ENCODE assay signal across 21 cellular contexts in the genomic region with DNA sequence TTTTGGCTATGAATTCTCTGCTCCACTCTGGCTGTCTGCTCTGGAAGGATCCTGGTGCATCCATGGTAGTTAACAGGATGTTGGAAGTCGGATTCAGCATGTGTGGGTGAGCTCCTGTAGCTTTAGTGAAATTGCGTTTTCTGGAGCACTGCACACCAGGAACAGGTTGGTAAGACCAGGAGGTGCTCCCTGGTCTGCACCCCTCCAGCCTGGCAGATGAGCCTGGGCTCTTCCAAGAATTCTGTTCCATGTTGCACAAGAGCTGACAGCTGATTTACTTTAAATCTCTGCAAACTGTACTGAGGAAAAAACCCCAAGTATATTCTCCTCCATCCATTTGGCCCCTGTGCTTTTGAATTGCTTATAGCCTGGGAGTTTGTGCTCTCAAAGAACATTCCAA. TPM values are rescaled to one million over a fixed set of nuclear protein-coding genes. Genes with fewer than 3 reads are reported as not detected.
"Had no signal": no experiment of that assay in that cellular context is flagged by ENCODE, and none has a peak within 500 bp of the region (broad histone marks: within the 10 kb centered on the region; RNA-seq: fewer than 3 reads in every experiment).

No MANE protein-coding gene starts in this region.

- H3K27ac ChIP-seq: coronary artery, epithelial cell of prostate, esophagus squamous epithelium, gastrocnemius medialis, heart right ventricle, left lung, lower lobe of right lung had no signal

- H3K4me3 ChIP-seq: coronary artery, esophagus squamous epithelium, gastrocnemius medialis, heart right ventricle, left lung, lower lobe of right lung, mucosa of descending colon had no signal

- H3K4me1 ChIP-seq: gastrocnemius medialis, heart right ventricle, left lung, lower lobe of right lung had no signal

- H3K36me3 ChIP-seq: esophagus squamous epithelium, gastrocnemius medialis, heart right ventricle, left lung, lower lobe of right lung had no signal

- ATAC-seq: effector memory CD8-positive, alpha-beta T cell; esophagus mucosa; gastrocnemius medialis; heart right ventricle; left lung; left ventricle myocardium superior; lower lobe of right lung; mucosa of descending colon had no signal

- DNase-seq: dermis blood vessel endothelial cell; effector CD8-positive, alpha-beta T cell; effector memory CD8-positive, alpha-beta T cell; endodermal cell; erythroblast; esophagus squamous epithelium; foreskin melanocyte; gastrocnemius medialis; glutamatergic neuron; heart right ventricle; hippocampal formation; left cardiac atrium; left lung; left ventricle myocardium superior; lower lobe of right lung; mesenchymal stem cell; mucosa of descending colon had no signal

- H3K9me3 ChIP-seq: gastrocnemius medialis, left lung, lower lobe of right lung, mucosa of descending colon had no signal

- H3K27me3 ChIP-seq: esophagus squamous epithelium, gastrocnemius medialis, heart right ventricle, left lung had no signal

RNA-seq across cellular contexts. Expression of a gene that starts 33.7 kb away (rescaled TPM):
- total RNA-seq: myocyte had no signal
